14 cellular contexts compared by ENCODE assay signal in the genomic region with DNA sequence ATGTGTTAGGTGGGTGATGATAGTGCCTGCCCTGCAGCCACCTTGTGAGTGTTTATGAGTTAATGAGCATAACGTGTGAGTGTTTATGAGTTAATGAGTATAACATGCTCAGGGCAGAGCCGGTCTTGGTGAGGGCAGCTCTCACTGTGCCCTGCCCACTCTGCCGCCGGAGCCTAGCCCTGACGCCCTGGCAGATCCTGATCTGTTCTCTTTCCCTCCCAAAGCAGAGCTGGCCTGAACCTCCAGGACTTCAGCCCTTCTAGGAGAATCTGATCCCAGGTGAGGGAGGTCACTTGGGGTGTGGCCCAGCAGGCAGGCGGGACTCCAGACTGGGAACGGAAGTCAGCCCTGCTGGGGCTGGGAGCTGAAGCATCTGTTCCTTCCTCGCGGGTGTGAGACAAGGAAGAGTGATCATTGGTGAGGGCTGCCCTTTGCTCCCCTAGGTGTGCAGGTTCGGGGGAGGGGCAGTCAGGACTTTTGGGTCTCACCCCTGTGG. TPM values are rescaled to one million over a fixed set of nuclear protein-coding genes. Genes with fewer than 3 reads are reported as not detected.
DNase-seq lines count a peak whose midpoint lies in the region; ATAC-seq and TF ChIP-seq lines count a peak whose summit lies in the region.
"Had no signal": no experiment of that assay in that cellular context is flagged by ENCODE, and none has a peak within 500 bp of the region (broad histone marks: within the 10 kb centered on the region; RNA-seq: fewer than 3 reads in every experiment).

No MANE protein-coding gene starts in this region.

- no peak overlapping the region for H3K9ac ChIP-seq in PC-3 (ENCODE audit: low read length)

- intact Hi-C loops in PC-3 (cut with micrococcal nuclease) (no loop called here), dorsolateral prefrontal cortex (cut with DNase I) (no loop called here)

- no peaks in the 10 kb centered on the region for H3K9me2 ChIP-seq in PC-3 (replicated peaks; ENCODE audit: low read length)

- H3K36me3 ChIP-seq in muscle layer of duodenum (ENCODE audit: control insufficient read depth in 1 of 2, insufficient read depth in 2 of 2, low read length in 2 of 2), result peaks cover 6 to 15% of the 10 kb centered on the region in 2 donors
- peaks cover 15% of the 10 kb centered on the region for H3K36me3 ChIP-seq in PC-3 (ENCODE audit: low read depth, low read length)
- H3K36me3 ChIP-seq: neutrophil had no signal

- H4K20me1 ChIP-seq in PC-3 (ENCODE audit: low read length), result no peaks in the 10 kb centered on the region

- no peak for ATAC-seq in PC-3

- no TSS peak for BruUV-seq in PC-3 (replicated peaks; lab: Mats Ljungman, UMichigan)

- DNase-seq in COLO668 (lab: John Stamatoyannopoulos, UW; ENCODE audit: unreplicated experiment) (peak; percentile 35), LoVo (ENCODE audit: low spot score) (peak; percentile 28), epithelial cell of esophagus (ENCODE audit: low read depth) (peak; percentile 72), PC-3 (no peak), cerebellar cortex (ENCODE audit: low spot score) (no peak), superior temporal gyrus (ENCODE audit: extremely low spot score) (no peak), dorsolateral prefrontal cortex (no peak)
- DNase-seq: foreskin fibroblast; kidney glomerular epithelial cell; NCI-H345; stimulated activated CD4-positive, alpha-beta T cell treated with anti-CD3 and anti-CD28 coated beads, Interleukin-12 subunit alpha, Interleukin-12 subunit beta, amount 100 ng/mL, for 4 hours had no signal

- no peak overlapping the region for H3K4me2 ChIP-seq in PC-3 (ENCODE audit: low read length)

- H2AFZ ChIP-seq in PC-3 (ENCODE audit: low read length), result no peak overlapping the region

- CTCF ChIA-PET in PC-3 (lab: Charles Lee), result no interaction called here

- H3K9me3 ChIP-seq in muscle layer of duodenum (ENCODE audit: control insufficient read depth in 1 of 2, low read length in 2 of 2) (no peaks in the 10 kb centered on the region), PC-3 (ENCODE audit: low read length) (no peaks in the 10 kb centered on the region)
- H3K9me3 ChIP-seq: neutrophil had no signal

- POLR2A ChIA-PET in PC-3 (lab: Charles Lee; ENCODE audit: unreplicated experiment), result no interaction called here

- H3K4me1 ChIP-seq in muscle layer of duodenum (ENCODE audit: control insufficient read depth in 1 of 2, insufficient read depth in 2 of 2, low read length in 2 of 2) (peaks cover 4 to 15% of the 10 kb centered on the region in 2 donors), PC-3 (ENCODE audit: insufficient read depth, low read length) (peaks cover 41% of the 10 kb centered on the region)

- peaks cover 44% of the 10 kb centered on the region for H3K79me2 ChIP-seq in PC-3 (ENCODE audit: low read length)

- H3K27ac ChIP-seq in muscle layer of duodenum (ENCODE audit: low read length) (peak overlapping the region; percentile 23), PC-3 (ENCODE audit: low read length) (no peak overlapping the region), dorsolateral prefrontal cortex (no peak overlapping the region)
- H3K27ac ChIP-seq: neutrophil had no signal

- H3K4me3 ChIP-seq in epithelial cell of esophagus (ENCODE audit: low read length), result no peak overlapping the region
- H3K4me3 ChIP-seq in muscle layer of duodenum (ENCODE audit: low read depth in 1 of 2, low read length in 2 of 2), result no peak overlapping the region
- H3K4me3 ChIP-seq in PC-3 (ENCODE audit: low read length), result no peak overlapping the region
- no peak overlapping the region for H3K4me3 ChIP-seq in dorsolateral prefrontal cortex

- H3F3A ChIP-seq in PC-3 (ENCODE audit: low read length, unreplicated experiment), result no peaks in the 10 kb centered on the region

- no peak for TF ChIP-seq CTCF in epithelial cell of esophagus (IDR thresholded peaks at IDR 0.05; ENCODE audit: insufficient read depth, low read depth, low read length, missing control alignments)
- no peak for TF ChIP-seq CTCF in PC-3 (conservative IDR thresholded peaks at IDR 0.05; ENCODE audit: low read depth, low read length)
- TF ChIP-seq CTCF in dorsolateral prefrontal cortex (IDR thresholded peaks at IDR 0.05 in 54 of 56, conservative IDR thresholded peaks at IDR 0.05 in 2 of 56; ENCODE audit: low read depth in 1 of 56, partially characterized antibody in 56 of 56), result no peak

- H3K27me3 ChIP-seq in muscle layer of duodenum (ENCODE audit: low read depth, low read length) (no peaks in the 10 kb centered on the region), PC-3 (ENCODE audit: low read length) (no peaks in the 10 kb centered on the region), dorsolateral prefrontal cortex (peaks cover 0 to 10% (median 3%) of the 10 kb centered on the region in 45 donors)

RNA-seq across cellular contexts. Expression of a gene that starts 5.7 kb away (rescaled TPM):
- 74.1 and 90.0 TPM in 2 replicates for total RNA-seq in PC-3 (2014; rRNA removed)
- 10 to 100 TPM in 7 of 120 experiments, 1 to 10 TPM in 112, under 1 TPM in 1; 0.87 to 31.6 (median 3.9) TPM for total RNA-seq in dorsolateral prefrontal cortex

RNA-seq across cellular contexts. Expression of a gene that starts 22.0 kb away (rescaled TPM):
- total RNA-seq in PC-3 (2014; rRNA removed), result not detected in 2 replicates
- not detected for total RNA-seq in dorsolateral prefrontal cortex
- total RNA-seq: Daoy had no signal

RNA-seq across cellular contexts. Expression of a gene that starts 28.3 kb away (rescaled TPM):
- total RNA-seq in PC-3 (2014; rRNA removed) (0.44 and 2.6 TPM in 2 replicates), dorsolateral prefrontal cortex (10 to 100 TPM in 4 of 120 experiments, 1 to 10 TPM in 116; 1.3 to 10.3 (median 4.4) TPM)

RNA-seq across cellular contexts. Expression of a gene that starts 43.1 kb away (rescaled TPM):
- total RNA-seq in PC-3 (2014; rRNA removed), result 8.7 and 11.2 TPM in 2 replicates
- total RNA-seq in dorsolateral prefrontal cortex, result 1 to 10 TPM in 119 of 120 experiments, under 1 TPM in 1; 0.97 to 5.3 (median 3.0) TPM

Comparison
In these comparisons a context has a peak if more than half of its experiments do, and no peak if none do; other contexts are left out.
1. DNase-seq: peak in COLO668 (single experiment), LoVo (single experiment) and epithelial cell of esophagus (single experiment); none in PC-3 (single experiment), cerebellar cortex (single experiment), superior temporal gyrus (single experiment) and dorsolateral prefrontal cortex (0 of 10).